In the genomic region with DNA sequence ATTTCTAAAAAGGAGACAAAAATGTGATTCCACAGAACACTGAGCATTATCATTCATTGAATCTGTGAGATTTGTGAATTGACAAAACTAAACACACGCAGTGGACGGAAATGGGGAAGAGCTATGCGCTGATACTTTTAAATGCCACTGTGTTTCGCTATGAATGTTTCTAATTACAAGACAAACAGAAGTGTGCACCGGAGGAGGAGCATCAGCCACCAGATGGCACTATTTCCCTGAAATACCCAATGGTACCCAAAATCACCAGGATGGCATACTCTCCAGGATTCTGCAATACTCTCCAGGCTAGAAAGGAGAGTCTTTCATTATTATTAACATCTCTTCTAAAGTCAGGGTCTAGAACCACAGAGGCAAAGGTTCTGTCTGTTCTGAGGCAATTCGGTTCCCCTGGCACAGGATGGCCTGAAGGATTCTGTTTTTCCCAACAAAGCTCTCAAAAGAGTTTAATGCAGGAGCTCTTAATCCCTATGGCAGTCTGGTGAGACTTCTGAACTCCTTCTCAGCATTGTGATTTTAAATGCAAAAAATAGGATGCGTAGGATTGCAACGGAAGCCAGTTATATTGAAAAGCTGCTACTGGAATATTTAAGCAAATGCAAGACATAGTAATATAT, we compare ENCODE assay signal across 8 cellular contexts. TPM values are rescaled to one million over a fixed set of nuclear protein-coding genes. Genes with fewer than 3 reads are reported as not detected.
DNase-seq lines count a peak whose midpoint lies in the region; ATAC-seq, FAIRE-seq and TF ChIP-seq lines count a peak whose summit lies in the region.

No MANE protein-coding gene starts in this region.

- no peaks in the 10 kb centered on the region for H4K20me1 ChIP-seq in HepG2 (ENCODE audit: insufficient read depth, low read length)

- in situ Hi-C loops in HepG2 (cut with HindIII; ENCODE audit: extremely low pct_ligation_motif_present, low pct_unique_long_range_greater_than_20kb) = loop anchor here (5.0 to 25.0 kb wide), 2 partner anchors 325 to 580 kb away; no protein-coding TSS in a partner anchor

- no peaks in the 10 kb centered on the region for H3K9me3 ChIP-seq in HepG2 (ENCODE audit: low read length)

- FAIRE-seq in HepG2 (lab: Jason Lieb, UNC) = peak; percentile 72

- H3K27ac ChIP-seq in C4-2B (no peak overlapping the region), HepG2 (ENCODE audit: extremely low read length, insufficient read depth, low read length) (no peak overlapping the region)

- H3K27ac Mint-ChIP-seq in chondrocyte (ENCODE audit: unreplicated experiment) = no peak overlapping the region

- TF ChIP-seq RAD21 in HepG2 (CRISPR knock-in tag; IDR thresholded peaks at IDR 0.05) = peak; percentile 50; the same call in 1 of the 2 replicates

- TF ChIP-seq EP300 in HepG2 (IDR thresholded peaks at IDR 0.05; ENCODE audit: low read depth in 2 of 2, low read length in 2 of 2) = no peak
- TF ChIP-seq EP300 in HepG2 (CRISPR knock-in tag; IDR thresholded peaks at IDR 0.05; ENCODE audit: borderline replicate concordance) = no peak

- DNase-seq in NCI-H2196 treated with DMSO at 0.1 percent for 48 hours (lab: John Stamatoyannopoulos, UW; ENCODE audit: unreplicated experiment) (peak; percentile 86), chondrocyte (ENCODE audit: low spot score) (no peak), HepG2 (ENCODE audit: low spot score) (peak; percentile 47)
- DNase-seq in activated CD4-positive, CD25-positive, alpha-beta regulatory T cell treated with anti-CD3 and anti-CD28 coated beads, Interleukin-2, amount 50 U/mL, for 16 hours (ENCODE audit: low read depth, low spot score) = peak; percentile 36
- peak in 2 of 3 donors; percentile 15 to 20 for DNase-seq in stimulated activated CD4-positive, alpha-beta T cell treated with anti-CD3 and anti-CD28 coated beads, TNF-alpha, amount 100 ng/mL, for 1 hour (ENCODE audit: low read depth in 3 of 3, low spot score in 1 of 3)

- H3K4me1 Mint-ChIP-seq in chondrocyte (ENCODE audit: low read depth) = peaks cover 3% of the 10 kb centered on the region

- no peak for TF ChIP-seq POLR2A in HepG2 (IDR thresholded peaks at IDR 0.05; ENCODE audit: insufficient read depth in 1 of 2, low read depth in 2 of 2, low read length in 2 of 2)

- H3K4me3 Mint-ChIP-seq in chondrocyte (ENCODE audit: unreplicated experiment) = no peak overlapping the region

- H3K27me3 Mint-ChIP-seq in chondrocyte (ENCODE audit: low read depth) = peaks cover 32% of the 10 kb centered on the region

- H3K9me3 Mint-ChIP-seq in chondrocyte (ENCODE audit: low read depth) = no peaks in the 10 kb centered on the region

- CTCF ChIA-PET in HepG2 (lab: Yijun Ruan, JAX; ENCODE audit: low intra/inter-chr PET ratio, low total read pairs) = interaction anchor here (0.8 to 2.0 kb wide), 4 partner anchors 315 to 584 kb away, joined by 3 to 13 read pairs (median 6); no protein-coding TSS in a partner anchor

- TF ChIP-seq CTCF in C4-2B (conservative IDR thresholded peaks at IDR 0.05) (peak; percentile 91), chondrocyte (IDR thresholded peaks at IDR 0.05) (peak; percentile 95), HepG2 (CRISPR knock-in tag; IDR thresholded peaks at IDR 0.05) (peak; percentile 83)

- ATAC-seq in GM19035 (IDR thresholded peaks at IDR 0.05; ENCODE audit: unreplicated experiment) (peak; percentile 95), HG03175 (IDR thresholded peaks at IDR 0.05; ENCODE audit: unreplicated experiment) (peak; percentile 91), HepG2 (peak; percentile 93)

- no peak overlapping the region for H3K9ac ChIP-seq in HepG2 (ENCODE audit: insufficient read depth, low read depth, low read length)

- WGBS in HepG2 (ENCODE audit: low lambda C conversion rate) = 24% methylated on average over 8 of the region's 8 CpGs

- H3K36me3 Mint-ChIP-seq in chondrocyte (ENCODE audit: low read depth) = no peaks in the 10 kb centered on the region

- POLR2A ChIA-PET in HepG2 (lab: Yijun Ruan, JAX) = interaction anchor here (0.9 kb wide), 1 partner anchor 324 kb away, joined by 4 read pairs; no protein-coding TSS in a partner anchor

- H3K4me1 ChIP-seq in HepG2 (ENCODE audit: insufficient read depth, low read length) = no peaks in the 10 kb centered on the region

- H3K79me2 ChIP-seq in HepG2 (ENCODE audit: insufficient read depth, low read length) = no peaks in the 10 kb centered on the region

- no peak overlapping the region for H3K4me3 ChIP-seq in HepG2 (replicated peaks in 1 of 3; ENCODE audit: insufficient read depth in 1 of 3, low read depth in 2 of 3, low read length in 3 of 3)

- no TSS peak for BruUV-seq in HepG2 (replicated peaks; lab: Mats Ljungman, UMichigan)

- intact Hi-C loops in HepG2 (cut with micrococcal nuclease; ENCODE audit: unreplicated experiment) = loop anchor here (1.0 to 5.0 kb wide), 3 partner anchors 130 to 584 kb away; no protein-coding TSS in a partner anchor

- H3K4me2 ChIP-seq in HepG2 (ENCODE audit: low read depth, low read length) = no peak overlapping the region

- no peaks in the 10 kb centered on the region; a peak in 1 of 5 replicates for H3K27me3 ChIP-seq in HepG2 (ENCODE audit: control insufficient read depth in 1 of 2, insufficient read depth in 2 of 2, low read length in 2 of 2)

- H3K36me3 ChIP-seq in HepG2 (replicated peaks in 1 of 2; ENCODE audit: control insufficient read depth in 1 of 2, insufficient read depth in 2 of 2, low read length in 2 of 2) = no peaks in the 10 kb centered on the region

- no peak overlapping the region for H2AFZ ChIP-seq in HepG2 (ENCODE audit: low read length)

TF ChIP-seq in HepG2, 621 proteins besides CTCF, POLR2A, EP300 and RAD21 (continues in another document):
- peak; percentile 91 for TF ChIP-seq STAG1 (CRISPR knock-in tag; IDR thresholded peaks at IDR 0.05)
- no peak for TF ChIP-seq POLR2G (IDR thresholded peaks at IDR 0.05; ENCODE audit: low read depth, low read length)
- TF ChIP-seq ZFP41 (CRISPR knock-in tag; IDR thresholded peaks at IDR 0.05; ENCODE audit: borderline replicate concordance) = no peak
- TF ChIP-seq, protein P1, sequence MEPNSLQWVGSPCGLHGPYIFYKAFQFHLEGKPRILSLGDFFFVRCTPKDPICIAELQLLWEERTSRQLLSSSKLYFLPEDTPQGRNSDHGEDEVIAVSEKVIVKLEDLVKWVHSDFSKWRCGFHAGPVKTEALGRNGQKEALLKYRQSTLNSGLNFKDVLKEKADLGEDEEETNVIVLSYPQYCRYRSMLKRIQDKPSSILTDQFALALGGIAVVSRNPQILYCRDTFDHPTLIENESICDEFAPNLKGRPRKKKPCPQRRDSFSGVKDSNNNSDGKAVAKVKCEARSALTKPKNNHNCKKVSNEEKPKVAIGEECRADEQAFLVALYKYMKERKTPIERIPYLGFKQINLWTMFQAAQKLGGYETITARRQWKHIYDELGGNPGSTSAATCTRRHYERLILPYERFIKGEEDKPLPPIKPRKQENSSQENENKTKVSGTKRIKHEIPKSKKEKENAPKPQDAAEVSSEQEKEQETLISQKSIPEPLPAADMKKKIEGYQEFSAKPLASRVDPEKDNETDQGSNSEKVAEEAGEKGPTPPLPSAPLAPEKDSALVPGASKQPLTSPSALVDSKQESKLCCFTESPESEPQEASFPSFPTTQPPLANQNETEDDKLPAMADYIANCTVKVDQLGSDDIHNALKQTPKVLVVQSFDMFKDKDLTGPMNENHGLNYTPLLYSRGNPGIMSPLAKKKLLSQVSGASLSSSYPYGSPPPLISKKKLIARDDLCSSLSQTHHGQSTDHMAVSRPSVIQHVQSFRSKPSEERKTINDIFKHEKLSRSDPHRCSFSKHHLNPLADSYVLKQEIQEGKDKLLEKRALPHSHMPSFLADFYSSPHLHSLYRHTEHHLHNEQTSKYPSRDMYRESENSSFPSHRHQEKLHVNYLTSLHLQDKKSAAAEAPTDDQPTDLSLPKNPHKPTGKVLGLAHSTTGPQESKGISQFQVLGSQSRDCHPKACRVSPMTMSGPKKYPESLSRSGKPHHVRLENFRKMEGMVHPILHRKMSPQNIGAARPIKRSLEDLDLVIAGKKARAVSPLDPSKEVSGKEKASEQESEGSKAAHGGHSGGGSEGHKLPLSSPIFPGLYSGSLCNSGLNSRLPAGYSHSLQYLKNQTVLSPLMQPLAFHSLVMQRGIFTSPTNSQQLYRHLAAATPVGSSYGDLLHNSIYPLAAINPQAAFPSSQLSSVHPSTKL (CRISPR knock-in tag; IDR thresholded peaks at IDR 0.05) = peak; percentile 38; the same call in 1 of the 2 replicates
- TF ChIP-seq, protein P2, sequence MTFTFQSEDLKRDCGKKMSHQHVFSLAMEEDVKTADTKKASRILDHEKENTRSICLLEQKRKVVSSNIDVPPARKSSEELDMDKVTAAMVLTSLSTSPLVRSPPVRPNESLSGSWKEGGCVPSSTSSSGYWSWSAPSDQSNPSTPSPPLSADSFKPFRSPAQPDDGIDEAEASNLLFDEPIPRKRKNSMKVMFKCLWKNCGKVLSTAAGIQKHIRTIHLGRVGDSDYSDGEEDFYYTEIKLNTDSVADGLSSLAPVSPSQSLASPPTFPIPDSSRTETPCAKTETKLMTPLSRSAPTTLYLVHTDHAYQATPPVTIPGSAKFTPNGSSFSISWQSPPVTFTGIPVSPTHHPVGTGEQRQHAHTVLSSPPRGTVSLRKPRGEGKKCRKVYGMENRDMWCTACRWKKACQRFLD (CRISPR knock-in tag; IDR thresholded peaks at IDR 0.05; ENCODE audit: borderline replicate concordance) = no peak

RNA-seq across cellular contexts. Expression of a gene that starts 13.8 kb away (rescaled TPM):
- 34.5 to 59.0 TPM (median 38.4 TPM) in 3 replicates for total RNA-seq in chondrocyte
- total RNA-seq in HepG2 (2016; rRNA removed; fragmentation: Illumina TruSeq; extraction: Trizol) = 83.4 and 93.4 TPM in 2 replicates
- total RNA-seq in HepG2 (2016; cell fraction: cytosol; rRNA removed; fragmentation: Illumina TruSeq; extraction: Trizol; ENCODE audit: low read depth) = 31.6 and 35.5 TPM in 2 replicates
- 84.7 and 92.1 TPM in 2 replicates for total RNA-seq in HepG2 (2016; cell fraction: insoluble cytoplasmic fraction; rRNA removed; fragmentation: Illumina TruSeq; extraction: Trizol)
- 27.5 and 35.9 TPM in 2 replicates for total RNA-seq in HepG2 (2016; cell fraction: membrane; rRNA removed; fragmentation: Illumina TruSeq; extraction: Trizol)
- 91.9 and 111 TPM in 2 replicates for total RNA-seq in HepG2 (2016; cell fraction: nucleus; rRNA removed; fragmentation: Illumina TruSeq; extraction: Trizol)
- polyA plus RNA-seq in HepG2 (2011; rRNA removed) = 15.1 and 18.3 TPM in 2 replicates
- 8.3 and 11.5 TPM in 2 replicates for polyA plus RNA-seq in HepG2 (2011; cell fraction: cytosol; rRNA removed)
- polyA plus RNA-seq in HepG2 (2011; cell fraction: nucleus; rRNA removed) = 17.6 and 19.5 TPM in 2 replicates
- polyA plus RNA-seq in HepG2 (2012) = 25.6 and 27.4 TPM in 2 replicates
- polyA plus RNA-seq in HepG2 (2016; cell fraction: cytosol; fragmentation: Illumina TruSeq; extraction: Trizol; ENCODE audit: low read depth) = 3.1 and 4.0 TPM in 2 replicates
- 72.7 and 85.6 TPM in 2 replicates for polyA plus RNA-seq in HepG2 (2016; cell fraction: insoluble cytoplasmic fraction; fragmentation: Illumina TruSeq; extraction: Trizol; ENCODE audit: low read depth)
- polyA plus RNA-seq in HepG2 (2016; cell fraction: membrane; fragmentation: Illumina TruSeq; extraction: Trizol; ENCODE audit: low read depth) = 7.5 and 9.6 TPM in 2 replicates
- 69.1 and 80.7 TPM in 2 replicates for polyA plus RNA-seq in HepG2 (2016; cell fraction: nucleus; fragmentation: Illumina TruSeq; extraction: Trizol; ENCODE audit: insufficient read depth, low read depth)
- polyA minus RNA-seq in HepG2 (2011; rRNA and poly(A)+ RNA removed; ENCODE audit: low replicate concordance) = 11.4 and 23.9 TPM in 2 replicates
- polyA minus RNA-seq in HepG2 (2011; cell fraction: cytosol; rRNA and poly(A)+ RNA removed) = 9.7 and 12.0 TPM in 2 replicates
- 107 and 109 TPM in 2 replicates for polyA minus RNA-seq in HepG2 (2011; cell fraction: nucleus; rRNA and poly(A)+ RNA removed)
